In the genomic region with DNA sequence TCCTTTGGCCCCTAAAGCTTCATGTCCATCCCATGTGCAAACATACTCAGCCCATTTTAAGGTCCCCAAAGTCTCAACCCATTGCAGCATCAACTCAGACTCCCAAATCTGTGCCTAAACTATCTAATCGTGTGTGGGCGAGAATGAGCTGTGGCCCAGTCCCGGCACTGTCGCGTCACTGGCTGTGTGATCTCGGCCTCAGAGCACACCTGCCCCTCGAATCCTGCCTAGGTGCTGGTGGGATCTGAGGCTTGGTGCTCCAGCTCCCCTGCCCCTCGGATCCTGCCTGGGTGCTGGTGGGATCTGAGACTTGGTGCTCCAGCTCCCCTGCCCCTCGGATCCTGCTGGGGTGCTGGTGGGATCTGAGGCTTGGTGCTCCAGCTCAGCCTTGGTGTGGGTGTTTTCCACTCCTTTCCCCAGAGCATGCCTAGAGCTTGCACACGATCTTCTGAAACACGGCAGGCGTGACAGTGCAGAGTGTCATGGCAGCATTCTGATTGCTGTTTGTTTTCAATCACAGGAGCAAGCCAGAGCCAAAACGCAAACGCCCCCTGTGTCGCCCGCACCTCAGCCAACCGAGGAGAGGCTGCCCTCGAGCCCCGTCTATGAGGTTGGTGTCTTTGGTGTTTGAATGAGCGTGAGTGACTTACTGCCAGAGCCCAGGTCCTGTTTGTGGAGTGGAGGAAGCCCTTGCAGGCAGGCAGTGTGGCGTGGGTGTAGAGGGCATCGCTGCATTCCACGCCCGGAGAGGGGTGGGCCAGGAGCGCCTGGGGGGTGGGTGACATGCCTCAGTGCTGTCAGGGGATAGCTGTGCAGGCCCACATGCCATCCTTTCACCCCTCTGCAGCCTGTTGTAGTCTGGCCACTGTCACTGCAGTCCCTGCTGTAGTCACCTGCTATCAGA, we compare ENCODE assay signal across 1 cellular context.
TF ChIP-seq lines count a peak whose summit lies in the region.

No MANE protein-coding gene starts in this region.

TF ChIP-seq in H1, 55 proteins besides CTCF, POLR2A, EP300 and RAD21:
- no peak for TF ChIP-seq TAF7 (optimal IDR thresholded peaks at IDR 0.05; ENCODE audit: borderline replicate concordance, low read depth, low read length)
- no peak for TF ChIP-seq YY1 (IDR thresholded peaks at IDR 0.05; ENCODE audit: low read depth, low read length)
- no peak for TF ChIP-seq BRCA1 (IDR thresholded peaks at IDR 0.05; ENCODE audit: low read depth, low read length)
- TF ChIP-seq TAF1 (IDR thresholded peaks at IDR 0.05; ENCODE audit: low read depth, low read length): no peak
- no peak for TF ChIP-seq SP2 (IDR thresholded peaks at IDR 0.05; ENCODE audit: low read length)
- no peak for TF ChIP-seq CEBPB (IDR thresholded peaks at IDR 0.05; ENCODE audit: low read depth, low read length)
- no peak for TF ChIP-seq SIN3A (conservative IDR thresholded peaks at IDR 0.05 in 1 of 2, IDR thresholded peaks at IDR 0.05 in 1 of 2; ENCODE audit: low read depth in 1 of 2, low read length in 2 of 2)
- TF ChIP-seq BCL11A (IDR thresholded peaks at IDR 0.05; ENCODE audit: low read depth in 2 of 2, low read length in 2 of 2): no peak
- TF ChIP-seq, protein P1, sequence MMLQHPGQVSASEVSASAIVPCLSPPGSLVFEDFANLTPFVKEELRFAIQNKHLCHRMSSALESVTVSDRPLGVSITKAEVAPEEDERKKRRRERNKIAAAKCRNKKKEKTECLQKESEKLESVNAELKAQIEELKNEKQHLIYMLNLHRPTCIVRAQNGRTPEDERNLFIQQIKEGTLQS (IDR thresholded peaks at IDR 0.05; ENCODE audit: insufficient read depth, low read depth, low read length): no peak
- no peak for TF ChIP-seq GABPA (IDR thresholded peaks at IDR 0.05; ENCODE audit: borderline replicate concordance, insufficient read depth, low read length)
- TF ChIP-seq RBBP5 (IDR thresholded peaks at IDR 0.05; ENCODE audit: borderline replicate concordance, low read depth, low read length): no peak
- TF ChIP-seq EGR1 (IDR thresholded peaks at IDR 0.05; ENCODE audit: borderline replicate concordance, low read depth, low read length): no peak
- TF ChIP-seq CBX8 (IDR thresholded peaks at IDR 0.05; ENCODE audit: borderline replicate concordance, low read depth, low read length): no peak
- no peak for TF ChIP-seq CBX5 (IDR thresholded peaks at IDR 0.05; ENCODE audit: low read depth, low read length)
- no peak for TF ChIP-seq CHD1 (IDR thresholded peaks at IDR 0.05; ENCODE audit: low read depth, low read length)
- no peak for TF ChIP-seq CTBP2 (IDR thresholded peaks at IDR 0.05; ENCODE audit: borderline replicate concordance, insufficient read depth, insufficient read length, low read length)
- TF ChIP-seq, protein P2, sequence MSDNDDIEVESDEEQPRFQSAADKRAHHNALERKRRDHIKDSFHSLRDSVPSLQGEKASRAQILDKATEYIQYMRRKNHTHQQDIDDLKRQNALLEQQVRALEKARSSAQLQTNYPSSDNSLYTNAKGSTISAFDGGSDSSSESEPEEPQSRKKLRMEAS (IDR thresholded peaks at IDR 0.05): no peak
- no peak for TF ChIP-seq TBP (IDR thresholded peaks at IDR 0.05; ENCODE audit: low read depth, low read length)
